16 cellular contexts compared by ENCODE assay signal in genomic region chr3:160822931-160823330, GRCh38.
DNase-seq lines count a peak whose midpoint lies in the region; TF ChIP-seq lines count a peak whose summit lies in the region.
"Had no signal": no experiment of that assay in that cellular context is flagged by ENCODE, and none has a peak within 500 bp of the region (broad histone marks: within the 10 kb centered on the region; RNA-seq: fewer than 3 reads in every experiment).

No MANE protein-coding gene starts in this region.

- DNase-seq in DMS 273 (lab: John Stamatoyannopoulos, UW; ENCODE audit: unreplicated experiment) = peak; percentile 86
- no peak for DNase-seq in DMS 273 treated with DMSO at 0.1 percent for 48 hours (lab: John Stamatoyannopoulos, UW)
- DNase-seq in A673 (ENCODE audit: low spot score) = peak; percentile 43
- peak; percentile 51 for DNase-seq in NCI-H146 (lab: John Stamatoyannopoulos, UW)
- peak; percentile 64 for DNase-seq in NCI-H69 (lab: John Stamatoyannopoulos, UW)
- no peak for DNase-seq in hippocampal formation (lab: John Stamatoyannopoulos, UW)
- no peak for DNase-seq in PC-9
- no peak for DNase-seq in stimulated activated CD8-positive, alpha-beta memory T cell treated with anti-CD3 and anti-CD28 coated beads, Interleukin-4, amount 100 ng/mL, for 48 hours
- DNase-seq: C1 segment of cervical spinal cord, H7, NCI-H1092 treated with DMSO at 0.1 percent for 48 hours, NCI-H2029 treated with DMSO at 0.1 percent for 48 hours, T-helper 2 cell had no signal

- H3K9me3 ChIP-seq in A673 (ENCODE audit: low read depth, low read length, poor library complexity, severe bottlenecking) = no peaks in the 10 kb centered on the region
- no peaks in the 10 kb centered on the region for H3K9me3 ChIP-seq in PC-9 (ENCODE audit: insufficient read depth, low read depth)

- intact Hi-C loops in A673 (cut with micrococcal nuclease; ENCODE audit: unreplicated experiment) = no loop called here
- intact Hi-C loops in PC-9 (cut with micrococcal nuclease; ENCODE audit: unreplicated experiment) = no loop called here

- no peak overlapping the region for H2AFZ ChIP-seq in PC-9

- H4K20me1 ChIP-seq in PC-9 (ENCODE audit: insufficient read depth) = no peaks in the 10 kb centered on the region

- no peaks in the 10 kb centered on the region for H3K79me2 ChIP-seq in PC-9 (ENCODE audit: low read depth)

- H3K4me1 ChIP-seq in A673 (ENCODE audit: insufficient read depth, low read length, poor library complexity, severe bottlenecking) = peaks cover 6% of the 10 kb centered on the region
- no peaks in the 10 kb centered on the region for H3K4me1 ChIP-seq in PC-9 (replicated peaks; ENCODE audit: insufficient read depth)

- BruUV-seq in A673 (replicated peaks; lab: Mats Ljungman, UMichigan) (no TSS peak), PC-9 (replicated peaks; lab: Mats Ljungman, UMichigan) (no TSS peak)

- H3K27ac ChIP-seq in A673 (ENCODE audit: low read depth, low read length, poor library complexity, severe bottlenecking) (no peak overlapping the region), PC-9 (no peak overlapping the region)
- H3K27ac ChIP-seq: 22Rv1, KMS-11, RWPE1 had no signal

- H3K27me3 ChIP-seq in A673 (replicated peaks; ENCODE audit: insufficient read depth, low read depth, low read length, poor library complexity) (no peaks in the 10 kb centered on the region), PC-9 (ENCODE audit: insufficient read depth, low read depth) (no peaks in the 10 kb centered on the region)

- H3F3A ChIP-seq in PC-9 (ENCODE audit: insufficient read depth, low read depth) = no peaks in the 10 kb centered on the region

- no peak for TF ChIP-seq CTCF in A673 (conservative IDR thresholded peaks at IDR 0.05; ENCODE audit: low read depth, low read length)
- no peak for TF ChIP-seq CTCF in PC-9 (conservative IDR thresholded peaks at IDR 0.05)

- CTCF ChIA-PET in A673 (lab: Charles Lee) = no interaction called here
- CTCF ChIA-PET in PC-9 (lab: Charles Lee) = no interaction called here

- no peak overlapping the region for H3K4me2 ChIP-seq in PC-9
- H3K4me2 ChIP-seq: KMS-11 had no signal

- H3K4me3 ChIP-seq in A673 (ENCODE audit: low read depth, low read length, poor library complexity, severe bottlenecking) (no peak overlapping the region), PC-9 (no peak overlapping the region)

- H3K36me3 ChIP-seq in A673 (ENCODE audit: insufficient read depth, low read length, poor library complexity, severe bottlenecking) (no peaks in the 10 kb centered on the region), PC-9 (ENCODE audit: low read depth) (no peaks in the 10 kb centered on the region)

- no peaks in the 10 kb centered on the region for H3K9me2 ChIP-seq in PC-9 (ENCODE audit: insufficient read depth)

- POLR2A ChIA-PET in A673 (lab: Charles Lee; ENCODE audit: low non-redundant PET) (no interaction called here), PC-9 (lab: Charles Lee; ENCODE audit: unreplicated experiment) (no interaction called here)

Comparison
In these comparisons a context has a peak if more than half of its experiments do, and no peak if none do; other contexts are left out.
1. DNase-seq: peak in DMS 273 (single experiment), A673 (single experiment), NCI-H146 (single experiment) and NCI-H69 (single experiment); none in DMS 273 treated with DMSO at 0.1 percent for 48 hours (single experiment), hippocampal formation (0 of 2), PC-9 (0 of 2) and stimulated activated CD8-positive, alpha-beta memory T cell treated with anti-CD3 and anti-CD28 coated beads, Interleukin-4, amount 100 ng/mL, for 48 hours (single experiment).